1 cellular context compared by ENCODE assay signal in the genomic region with DNA sequence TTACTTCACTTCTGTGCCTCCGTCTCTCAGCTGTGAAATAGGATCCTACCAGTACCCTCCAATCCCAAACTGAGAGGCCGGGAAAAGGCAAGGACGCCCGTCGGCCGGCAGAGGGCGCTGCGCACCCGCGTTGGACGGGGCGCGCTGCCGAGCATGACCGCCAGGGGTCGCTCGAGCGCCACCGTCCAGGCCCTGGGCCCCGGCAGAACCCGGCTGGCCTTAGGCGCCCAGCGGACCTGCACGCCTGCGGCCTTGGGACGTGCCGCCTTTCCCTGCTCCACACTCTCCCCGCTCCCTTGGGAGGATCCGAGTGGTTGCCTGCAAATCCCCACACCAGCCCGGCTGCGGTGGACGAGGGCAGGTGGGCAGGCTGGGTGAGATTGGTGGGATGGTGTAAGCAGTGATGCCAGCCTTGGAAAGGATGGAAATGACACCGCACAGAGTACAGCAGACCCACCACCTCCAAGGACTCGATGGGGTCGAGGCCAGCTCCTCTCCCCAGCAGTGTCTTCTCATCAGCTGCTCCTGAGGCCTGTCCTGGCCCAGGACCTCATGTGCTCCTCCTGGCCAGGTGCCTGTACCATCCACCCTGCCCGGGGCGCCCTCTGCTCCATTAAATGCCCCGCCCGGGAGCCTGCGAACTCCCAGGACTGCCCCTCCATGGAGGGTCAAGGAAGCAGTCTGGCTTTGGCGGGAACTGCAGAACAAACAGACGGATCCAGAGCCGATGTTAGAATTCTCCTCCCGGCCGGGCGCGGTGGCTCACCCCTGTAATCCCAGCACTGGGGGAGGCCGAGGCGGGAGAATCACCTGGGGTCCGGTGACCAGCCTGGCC.
TF ChIP-seq lines count a peak whose summit lies in the region.

No MANE protein-coding gene starts in this region.

TF ChIP-seq in HepG2, 621 proteins besides CTCF, POLR2A, EP300 and RAD21 (continued from another document and continues in another):
- TF ChIP-seq, protein P1, sequence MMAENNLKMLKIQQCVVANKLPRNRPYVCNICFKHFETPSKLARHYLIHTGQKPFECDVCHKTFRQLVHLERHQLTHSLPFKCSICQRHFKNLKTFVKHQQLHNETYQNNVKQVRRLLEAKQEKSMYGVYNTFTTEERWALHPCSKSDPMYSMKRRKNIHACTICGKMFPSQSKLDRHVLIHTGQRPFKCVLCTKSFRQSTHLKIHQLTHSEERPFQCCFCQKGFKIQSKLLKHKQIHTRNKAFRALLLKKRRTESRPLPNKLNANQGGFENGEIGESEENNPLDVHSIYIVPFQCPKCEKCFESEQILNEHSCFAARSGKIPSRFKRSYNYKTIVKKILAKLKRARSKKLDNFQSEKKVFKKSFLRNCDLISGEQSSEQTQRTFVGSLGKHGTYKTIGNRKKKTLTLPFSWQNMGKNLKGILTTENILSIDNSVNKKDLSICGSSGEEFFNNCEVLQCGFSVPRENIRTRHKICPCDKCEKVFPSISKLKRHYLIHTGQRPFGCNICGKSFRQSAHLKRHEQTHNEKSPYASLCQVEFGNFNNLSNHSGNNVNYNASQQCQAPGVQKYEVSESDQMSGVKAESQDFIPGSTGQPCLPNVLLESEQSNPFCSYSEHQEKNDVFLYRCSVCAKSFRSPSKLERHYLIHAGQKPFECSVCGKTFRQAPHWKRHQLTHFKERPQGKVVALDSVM (CRISPR knock-in tag; IDR thresholded peaks at IDR 0.05) = peak; percentile 63; the same call in 1 of the 2 replicates
- TF ChIP-seq, protein P2, sequence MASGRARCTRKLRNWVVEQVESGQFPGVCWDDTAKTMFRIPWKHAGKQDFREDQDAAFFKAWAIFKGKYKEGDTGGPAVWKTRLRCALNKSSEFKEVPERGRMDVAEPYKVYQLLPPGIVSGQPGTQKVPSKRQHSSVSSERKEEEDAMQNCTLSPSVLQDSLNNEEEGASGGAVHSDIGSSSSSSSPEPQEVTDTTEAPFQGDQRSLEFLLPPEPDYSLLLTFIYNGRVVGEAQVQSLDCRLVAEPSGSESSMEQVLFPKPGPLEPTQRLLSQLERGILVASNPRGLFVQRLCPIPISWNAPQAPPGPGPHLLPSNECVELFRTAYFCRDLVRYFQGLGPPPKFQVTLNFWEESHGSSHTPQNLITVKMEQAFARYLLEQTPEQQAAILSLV (CRISPR knock-in tag; IDR thresholded peaks at IDR 0.05; ENCODE audit: borderline replicate concordance) = no peak; the same call in 1 of the 2 replicates
- TF ChIP-seq TAF15 (IDR thresholded peaks at IDR 0.05; ENCODE audit: low read depth, low read length, poor library complexity, severe bottlenecking) = no peak
- TF ChIP-seq ZNF253 (CRISPR knock-in tag; IDR thresholded peaks at IDR 0.05; ENCODE audit: borderline replicate concordance) = no peak
- 0 out of 2 replicates have a peak, but pooled peaks have one; percentile 1 for TF ChIP-seq BCL6 (CRISPR knock-in tag; IDR thresholded peaks at IDR 0.05)
- TF ChIP-seq RBAK (CRISPR knock-in tag; IDR thresholded peaks at IDR 0.05) = no peak
- no peak for TF ChIP-seq RFX5 (IDR thresholded peaks at IDR 0.05; ENCODE audit: low read depth, low read length)
- TF ChIP-seq ATRX (CRISPR knock-in tag; IDR thresholded peaks at IDR 0.05; ENCODE audit: borderline replicate concordance) = no peak
- no peak for TF ChIP-seq SP2 (CRISPR knock-in tag; IDR thresholded peaks at IDR 0.05)
- TF ChIP-seq RCOR2 (CRISPR knock-in tag; IDR thresholded peaks at IDR 0.05) = 0 out of 2 replicates have a peak, but pooled peaks have one; percentile 12
- no peak for TF ChIP-seq ZNF816 (CRISPR knock-in tag; IDR thresholded peaks at IDR 0.05; ENCODE audit: borderline replicate concordance)
- TF ChIP-seq NR2C2 (CRISPR knock-in tag; IDR thresholded peaks at IDR 0.05; ENCODE audit: borderline replicate concordance) = peak; percentile 25; the same call in 1 of the 2 replicates
- peak; percentile 69; the same call in 1 of the 2 replicates for TF ChIP-seq SALL2 (CRISPR knock-in tag; IDR thresholded peaks at IDR 0.05)
- TF ChIP-seq, protein P3, sequence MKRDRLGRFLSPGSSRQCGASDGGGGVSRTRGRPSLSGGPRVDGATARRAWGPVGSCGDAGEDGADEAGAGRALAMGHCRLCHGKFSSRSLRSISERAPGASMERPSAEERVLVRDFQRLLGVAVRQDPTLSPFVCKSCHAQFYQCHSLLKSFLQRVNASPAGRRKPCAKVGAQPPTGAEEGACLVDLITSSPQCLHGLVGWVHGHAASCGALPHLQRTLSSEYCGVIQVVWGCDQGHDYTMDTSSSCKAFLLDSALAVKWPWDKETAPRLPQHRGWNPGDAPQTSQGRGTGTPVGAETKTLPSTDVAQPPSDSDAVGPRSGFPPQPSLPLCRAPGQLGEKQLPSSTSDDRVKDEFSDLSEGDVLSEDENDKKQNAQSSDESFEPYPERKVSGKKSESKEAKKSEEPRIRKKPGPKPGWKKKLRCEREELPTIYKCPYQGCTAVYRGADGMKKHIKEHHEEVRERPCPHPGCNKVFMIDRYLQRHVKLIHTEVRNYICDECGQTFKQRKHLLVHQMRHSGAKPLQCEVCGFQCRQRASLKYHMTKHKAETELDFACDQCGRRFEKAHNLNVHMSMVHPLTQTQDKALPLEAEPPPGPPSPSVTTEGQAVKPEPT (CRISPR knock-in tag; IDR thresholded peaks at IDR 0.05; ENCODE audit: low read depth) = no peak
- 0 out of 2 replicates have a peak, but pooled peaks have one; percentile 60 for TF ChIP-seq HNRNPL (IDR thresholded peaks at IDR 0.05; ENCODE audit: low read depth, low read length)
- TF ChIP-seq, protein P4, sequence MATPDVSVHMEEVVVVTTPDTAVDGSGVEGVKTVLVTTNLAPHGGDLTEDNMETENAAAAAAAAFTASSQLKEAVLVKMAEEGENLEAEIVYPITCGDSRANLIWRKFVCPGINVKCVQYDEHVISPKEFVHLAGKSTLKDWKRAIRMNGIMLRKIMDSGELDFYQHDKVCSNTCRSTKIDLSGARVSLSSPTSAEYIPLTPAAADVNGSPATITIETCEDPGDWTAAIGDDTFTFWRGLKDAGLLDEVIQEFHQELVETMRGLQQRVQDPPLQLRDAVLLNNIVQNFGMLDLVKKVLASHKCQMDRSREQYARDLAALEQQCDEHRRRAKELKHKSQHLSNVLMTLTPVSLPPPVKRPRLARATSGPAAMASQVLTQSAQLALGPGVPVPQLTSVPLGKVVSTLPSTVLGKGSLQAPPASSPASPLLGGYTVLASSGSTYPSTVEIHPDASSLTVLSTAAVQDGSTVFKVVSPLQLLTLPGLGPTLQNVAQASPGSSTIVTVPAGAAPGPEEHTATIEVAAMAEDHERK (CRISPR knock-in tag; IDR thresholded peaks at IDR 0.05; ENCODE audit: low read depth) = no peak
- TF ChIP-seq CHD4 (IDR thresholded peaks at IDR 0.05; ENCODE audit: borderline replicate concordance, low read length) = no peak
- TF ChIP-seq ZKSCAN5 (CRISPR knock-in tag; IDR thresholded peaks at IDR 0.05) = no peak
- no peak for TF ChIP-seq ZNF225 (CRISPR knock-in tag; IDR thresholded peaks at IDR 0.05)
- TF ChIP-seq, protein P5, sequence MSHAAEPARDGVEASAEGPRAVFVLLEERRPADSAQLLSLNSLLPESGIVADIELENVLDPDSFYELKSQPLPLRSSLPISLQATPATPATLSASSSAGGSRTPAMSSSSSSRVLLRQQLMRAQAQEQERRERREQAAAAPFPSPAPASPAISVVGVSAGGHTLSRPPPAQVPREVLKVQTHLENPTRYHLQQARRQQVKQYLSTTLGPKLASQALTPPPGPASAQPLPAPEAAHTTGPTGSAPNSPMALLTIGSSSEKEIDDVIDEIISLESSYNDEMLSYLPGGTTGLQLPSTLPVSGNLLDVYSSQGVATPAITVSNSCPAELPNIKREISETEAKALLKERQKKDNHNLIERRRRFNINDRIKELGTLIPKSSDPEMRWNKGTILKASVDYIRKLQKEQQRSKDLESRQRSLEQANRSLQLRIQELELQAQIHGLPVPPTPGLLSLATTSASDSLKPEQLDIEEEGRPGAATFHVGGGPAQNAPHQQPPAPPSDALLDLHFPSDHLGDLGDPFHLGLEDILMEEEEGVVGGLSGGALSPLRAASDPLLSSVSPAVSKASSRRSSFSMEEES (CRISPR knock-in tag; IDR thresholded peaks at IDR 0.05) = no peak
- no peak for TF ChIP-seq KLF11 (CRISPR knock-in tag; IDR thresholded peaks at IDR 0.05)
- peak; percentile 65; the same call in 1 of the 2 replicates for TF ChIP-seq KAT7 (CRISPR knock-in tag; IDR thresholded peaks at IDR 0.05; ENCODE audit: borderline replicate concordance)
- peak; percentile 78; the same call in 1 of the 2 replicates for TF ChIP-seq HDAC1 (CRISPR knock-in tag; IDR thresholded peaks at IDR 0.05)
- TF ChIP-seq ARID2 (CRISPR knock-in tag; IDR thresholded peaks at IDR 0.05; ENCODE audit: borderline replicate concordance) = peak; percentile 86; the same call in 1 of the 2 replicates
- TF ChIP-seq ZNF569 (CRISPR knock-in tag; IDR thresholded peaks at IDR 0.05; ENCODE audit: borderline replicate concordance) = no peak
- TF ChIP-seq ZBTB1 (CRISPR knock-in tag; IDR thresholded peaks at IDR 0.05; ENCODE audit: borderline replicate concordance) = no peak
- peak; percentile 70; the same call in 1 of the 2 replicates for TF ChIP-seq ZNF567 (CRISPR knock-in tag; IDR thresholded peaks at IDR 0.05; ENCODE audit: borderline replicate concordance)
- TF ChIP-seq, protein P6, sequence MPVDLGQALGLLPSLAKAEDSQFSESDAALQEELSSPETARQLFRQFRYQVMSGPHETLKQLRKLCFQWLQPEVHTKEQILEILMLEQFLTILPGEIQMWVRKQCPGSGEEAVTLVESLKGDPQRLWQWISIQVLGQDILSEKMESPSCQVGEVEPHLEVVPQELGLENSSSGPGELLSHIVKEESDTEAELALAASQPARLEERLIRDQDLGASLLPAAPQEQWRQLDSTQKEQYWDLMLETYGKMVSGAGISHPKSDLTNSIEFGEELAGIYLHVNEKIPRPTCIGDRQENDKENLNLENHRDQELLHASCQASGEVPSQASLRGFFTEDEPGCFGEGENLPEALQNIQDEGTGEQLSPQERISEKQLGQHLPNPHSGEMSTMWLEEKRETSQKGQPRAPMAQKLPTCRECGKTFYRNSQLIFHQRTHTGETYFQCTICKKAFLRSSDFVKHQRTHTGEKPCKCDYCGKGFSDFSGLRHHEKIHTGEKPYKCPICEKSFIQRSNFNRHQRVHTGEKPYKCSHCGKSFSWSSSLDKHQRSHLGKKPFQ (CRISPR knock-in tag; IDR thresholded peaks at IDR 0.05; ENCODE audit: insufficient replicate concordance) = no peak
- no peak for TF ChIP-seq ZSCAN22 (CRISPR knock-in tag; IDR thresholded peaks at IDR 0.05)
- TF ChIP-seq PAWR (CRISPR knock-in tag; IDR thresholded peaks at IDR 0.05; ENCODE audit: borderline replicate concordance) = 0 out of 2 replicates have a peak, but pooled peaks have one; percentile 53
- no peak for TF ChIP-seq MAFK (conservative IDR thresholded peaks at IDR 0.05 in 1 of 2, IDR thresholded peaks at IDR 0.05 in 1 of 2; ENCODE audit: low read length in 2 of 2)
- peak; percentile 86 for TF ChIP-seq ZMYM4 (CRISPR knock-in tag; IDR thresholded peaks at IDR 0.05)
- TF ChIP-seq ZBTB42 (CRISPR knock-in tag; IDR thresholded peaks at IDR 0.05) = peak; percentile 58; the same call in 1 of the 2 replicates
- TF ChIP-seq ZNF713 (CRISPR knock-in tag; IDR thresholded peaks at IDR 0.05) = 0 out of 2 replicates have a peak, but pooled peaks have one; percentile 8
- TF ChIP-seq KLF15 (CRISPR knock-in tag; IDR thresholded peaks at IDR 0.05; ENCODE audit: borderline replicate concordance) = no peak
- TF ChIP-seq ZNF891 (CRISPR knock-in tag; IDR thresholded peaks at IDR 0.05) = no peak; the same call in 1 of the 2 replicates
- TF ChIP-seq, protein P7, sequence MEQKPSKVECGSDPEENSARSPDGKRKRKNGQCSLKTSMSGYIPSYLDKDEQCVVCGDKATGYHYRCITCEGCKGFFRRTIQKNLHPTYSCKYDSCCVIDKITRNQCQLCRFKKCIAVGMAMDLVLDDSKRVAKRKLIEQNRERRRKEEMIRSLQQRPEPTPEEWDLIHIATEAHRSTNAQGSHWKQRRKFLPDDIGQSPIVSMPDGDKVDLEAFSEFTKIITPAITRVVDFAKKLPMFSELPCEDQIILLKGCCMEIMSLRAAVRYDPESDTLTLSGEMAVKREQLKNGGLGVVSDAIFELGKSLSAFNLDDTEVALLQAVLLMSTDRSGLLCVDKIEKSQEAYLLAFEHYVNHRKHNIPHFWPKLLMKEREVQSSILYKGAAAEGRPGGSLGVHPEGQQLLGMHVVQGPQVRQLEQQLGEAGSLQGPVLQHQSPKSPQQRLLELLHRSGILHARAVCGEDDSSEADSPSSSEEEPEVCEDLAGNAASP (CRISPR knock-in tag; IDR thresholded peaks at IDR 0.05; ENCODE audit: borderline replicate concordance) = peak; percentile 75; the same call in 1 of the 2 replicates
- TF ChIP-seq ZNF354B (CRISPR knock-in tag; IDR thresholded peaks at IDR 0.05) = no peak
- no peak for TF ChIP-seq SATB2 (CRISPR knock-in tag; IDR thresholded peaks at IDR 0.05)
- TF ChIP-seq MIER3 (CRISPR knock-in tag; IDR thresholded peaks at IDR 0.05; ENCODE audit: borderline replicate concordance) = no peak; the same call in 1 of the 2 replicates
- peak; percentile 66 for TF ChIP-seq THAP11 (CRISPR knock-in tag; IDR thresholded peaks at IDR 0.05)
- TF ChIP-seq, protein P8, sequence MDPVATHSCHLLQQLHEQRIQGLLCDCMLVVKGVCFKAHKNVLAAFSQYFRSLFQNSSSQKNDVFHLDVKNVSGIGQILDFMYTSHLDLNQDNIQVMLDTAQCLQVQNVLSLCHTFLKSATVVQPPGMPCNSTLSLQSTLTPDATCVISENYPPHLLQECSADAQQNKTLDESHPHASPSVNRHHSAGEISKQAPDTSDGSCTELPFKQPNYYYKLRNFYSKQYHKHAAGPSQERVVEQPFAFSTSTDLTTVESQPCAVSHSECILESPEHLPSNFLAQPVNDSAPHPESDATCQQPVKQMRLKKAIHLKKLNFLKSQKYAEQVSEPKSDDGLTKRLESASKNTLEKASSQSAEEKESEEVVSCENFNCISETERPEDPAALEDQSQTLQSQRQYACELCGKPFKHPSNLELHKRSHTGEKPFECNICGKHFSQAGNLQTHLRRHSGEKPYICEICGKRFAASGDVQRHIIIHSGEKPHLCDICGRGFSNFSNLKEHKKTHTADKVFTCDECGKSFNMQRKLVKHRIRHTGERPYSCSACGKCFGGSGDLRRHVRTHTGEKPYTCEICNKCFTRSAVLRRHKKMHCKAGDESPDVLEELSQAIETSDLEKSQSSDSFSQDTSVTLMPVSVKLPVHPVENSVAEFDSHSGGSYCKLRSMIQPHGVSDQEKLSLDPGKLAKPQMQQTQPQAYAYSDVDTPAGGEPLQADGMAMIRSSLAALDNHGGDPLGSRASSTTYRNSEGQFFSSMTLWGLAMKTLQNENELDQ (CRISPR knock-in tag; IDR thresholded peaks at IDR 0.05; ENCODE audit: borderline replicate concordance) = no peak
- peak; percentile 75 for TF ChIP-seq KDM2A (CRISPR knock-in tag; IDR thresholded peaks at IDR 0.05; ENCODE audit: borderline replicate concordance, low read depth)
- no peak for TF ChIP-seq ZNF232 (CRISPR knock-in tag; IDR thresholded peaks at IDR 0.05; ENCODE audit: borderline replicate concordance)
- TF ChIP-seq, protein P9, sequence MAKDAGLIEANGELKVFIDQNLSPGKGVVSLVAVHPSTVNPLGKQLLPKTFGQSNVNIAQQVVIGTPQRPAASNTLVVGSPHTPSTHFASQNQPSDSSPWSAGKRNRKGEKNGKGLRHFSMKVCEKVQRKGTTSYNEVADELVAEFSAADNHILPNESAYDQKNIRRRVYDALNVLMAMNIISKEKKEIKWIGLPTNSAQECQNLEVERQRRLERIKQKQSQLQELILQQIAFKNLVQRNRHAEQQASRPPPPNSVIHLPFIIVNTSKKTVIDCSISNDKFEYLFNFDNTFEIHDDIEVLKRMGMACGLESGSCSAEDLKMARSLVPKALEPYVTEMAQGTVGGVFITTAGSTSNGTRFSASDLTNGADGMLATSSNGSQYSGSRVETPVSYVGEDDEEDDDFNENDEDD (CRISPR knock-in tag; IDR thresholded peaks at IDR 0.05; ENCODE audit: borderline replicate concordance) = peak; percentile 37; the same call in 1 of the 2 replicates
- peak; percentile 34; the same call in 1 of the 2 replicates for TF ChIP-seq PHF8 (CRISPR knock-in tag; IDR thresholded peaks at IDR 0.05)
- TF ChIP-seq HOXD1 (CRISPR knock-in tag; IDR thresholded peaks at IDR 0.05) = no peak
